19 cellular contexts compared by ENCODE assay signal in the genomic region with DNA sequence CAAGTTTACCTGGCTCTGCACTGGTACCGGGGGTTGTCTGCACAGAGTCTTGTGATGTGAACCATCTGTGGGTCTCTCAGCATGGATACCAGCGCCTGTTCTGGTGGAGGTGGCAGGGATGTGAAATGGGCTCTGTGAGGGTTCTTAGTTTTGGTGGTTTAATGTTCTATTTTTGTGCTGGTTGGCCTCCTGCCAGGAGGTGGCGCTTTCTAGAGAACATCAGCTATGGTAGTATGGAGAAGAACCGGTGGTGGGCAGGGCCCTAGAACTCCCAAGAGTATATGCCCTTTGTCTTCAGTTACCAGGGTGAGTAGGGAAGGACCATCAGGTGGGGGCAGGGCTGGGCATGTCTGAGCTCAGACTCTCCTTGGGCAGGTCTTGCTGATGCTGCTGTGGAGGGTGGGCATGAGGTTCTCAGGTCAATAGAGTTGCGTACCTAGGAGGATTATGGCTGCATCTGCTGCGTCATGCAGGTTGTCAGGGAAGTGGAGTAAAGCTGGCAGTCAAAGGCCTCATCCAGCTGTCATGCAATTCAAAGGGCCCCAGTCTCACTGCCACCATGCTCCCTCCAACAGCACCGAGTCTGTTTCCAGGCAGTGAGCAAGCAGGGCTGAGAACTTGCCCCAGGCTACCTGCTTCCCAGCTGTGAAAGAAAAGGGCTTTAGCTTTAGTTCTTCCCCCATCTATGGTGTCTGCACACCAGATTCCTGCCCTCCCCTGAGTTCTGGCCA.
DNase-seq lines count a peak whose midpoint lies in the region; ATAC-seq and TF ChIP-seq lines count a peak whose summit lies in the region.
"Had no signal": no experiment of that assay in that cellular context is flagged by ENCODE, and none has a peak within 500 bp of the region (broad histone marks: within the 10 kb centered on the region; RNA-seq: fewer than 3 reads in every experiment).

No MANE protein-coding gene starts in this region.

- H3K27me3 Mint-ChIP-seq in stimulated activated naive CD8-positive, alpha-beta T cell treated with anti-CD3 and anti-CD28 coated beads, Interleukin-15, amount 100 ng/mL, for 72 hours: peaks cover 60% of the 10 kb centered on the region

- no peak overlapping the region for H3K4me3 Mint-ChIP-seq in stimulated activated naive CD8-positive, alpha-beta T cell treated with anti-CD3 and anti-CD28 coated beads, Interleukin-15, amount 100 ng/mL, for 72 hours
- H3K4me3 Mint-ChIP-seq: activated T-cell treated with anti-CD3 and anti-CD28 coated beads, Interleukin-2, amount 50 U/mL, for 72 hours; natural killer cell treated with Interleukin-12 subunit alpha and Interleukin-12 subunit beta and Interleukin-15 and Interleukin-18, amount 100 ng/mL, for 72 hours; stimulated activated effector memory CD8-positive, alpha-beta T cell treated with anti-CD3 and anti-CD28 coated beads, Interleukin-12 subunit alpha, Interleukin-12 subunit beta, amount 100 ng/mL, for 72 hours had no signal

- ATAC-seq in stimulated activated naive CD8-positive, alpha-beta T cell treated with anti-CD3 and anti-CD28 coated beads, Interleukin-15, Interleukin-2, amounts not matched to agents 100 U/mL and 50 U/mL, for 24 hours: no peak
- no peak for ATAC-seq in stimulated activated naive CD8-positive, alpha-beta T cell treated with anti-CD3 and anti-CD28 coated beads, Interleukin-15, amount 100 ng/mL, for 72 hours
- ATAC-seq: activated T-cell treated with anti-CD3 and anti-CD28 coated beads, Interleukin-2, amount 50 U/mL, for 72 hours; heart left ventricle; natural killer cell treated with Interleukin-12 subunit alpha and Interleukin-12 subunit beta and Interleukin-15 and Interleukin-18, amount 100 ng/mL, for 72 hours; stimulated activated effector memory CD8-positive, alpha-beta T cell treated with anti-CD3 and anti-CD28 coated beads, Interleukin-12 subunit alpha, Interleukin-12 subunit beta, amount 100 ng/mL, for 72 hours had no signal

- no peak for TF ChIP-seq POLR2A in lower leg skin (IDR thresholded peaks at IDR 0.05)

- H3K9me3 Mint-ChIP-seq in stimulated activated naive CD8-positive, alpha-beta T cell treated with anti-CD3 and anti-CD28 coated beads, Interleukin-15, amount 100 ng/mL, for 72 hours: no peaks in the 10 kb centered on the region
- H3K9me3 Mint-ChIP-seq: activated T-cell treated with anti-CD3 and anti-CD28 coated beads, Interleukin-2, amount 50 U/mL, for 72 hours; natural killer cell treated with Interleukin-12 subunit alpha and Interleukin-12 subunit beta and Interleukin-15 and Interleukin-18, amount 100 ng/mL, for 72 hours; stimulated activated effector memory CD8-positive, alpha-beta T cell treated with anti-CD3 and anti-CD28 coated beads, Interleukin-12 subunit alpha, Interleukin-12 subunit beta, amount 100 ng/mL, for 72 hours had no signal

- intact Hi-C loops in lower leg skin (cut with DNase I; ENCODE audit: low total_unique reads): no loop called here

- H3K9ac ChIP-seq in Karpas-422 (ENCODE audit: low read length): no peak overlapping the region
- H3K9ac ChIP-seq in SU-DHL-6 (ENCODE audit: low read length): no peak overlapping the region

- no peaks in the 10 kb centered on the region for H3K4me1 ChIP-seq in Karpas-422 (ENCODE audit: low read length)
- H3K4me1 ChIP-seq: heart left ventricle, SJSA1, tibial artery had no signal

- H3F3A ChIP-seq in SU-DHL-6 (ENCODE audit: insufficient read depth): no peaks in the 10 kb centered on the region

- H3K27ac Mint-ChIP-seq in stimulated activated naive CD8-positive, alpha-beta T cell treated with anti-CD3 and anti-CD28 coated beads, Interleukin-15, amount 100 ng/mL, for 72 hours: no peak overlapping the region
- H3K27ac Mint-ChIP-seq: activated T-cell treated with anti-CD3 and anti-CD28 coated beads, Interleukin-2, amount 50 U/mL, for 72 hours; natural killer cell treated with Interleukin-12 subunit alpha and Interleukin-12 subunit beta and Interleukin-15 and Interleukin-18, amount 100 ng/mL, for 72 hours; stimulated activated effector memory CD8-positive, alpha-beta T cell treated with anti-CD3 and anti-CD28 coated beads, Interleukin-12 subunit alpha, Interleukin-12 subunit beta, amount 100 ng/mL, for 72 hours had no signal

- peak; percentile 7 for DNase-seq in stimulated activated naive CD8-positive, alpha-beta T cell treated with anti-CD3 and anti-CD28 coated beads, Interleukin-15, Interleukin-2, amounts not matched to agents 100 U/mL and 50 U/mL, for 24 hours
- DNase-seq in stimulated activated naive CD8-positive, alpha-beta T cell treated with anti-CD3 and anti-CD28 coated beads, Interleukin-15, amount 100 ng/mL, for 72 hours: no peak
- DNase-seq in Karpas-422: peak; percentile 68
- DNase-seq in mucosa of gallbladder (ENCODE audit: low spot score): no peak
- no peak for DNase-seq in NCI-H187 (lab: John Stamatoyannopoulos, UW)
- DNase-seq in lower leg skin (ENCODE audit: low spot score in 2 of 2): no peak
- DNase-seq in central memory CD4-positive, alpha-beta T cell: no peak
- DNase-seq: activated T-cell treated with anti-CD3 and anti-CD28 coated beads, Interleukin-2, amount 50 U/mL, for 72 hours; H7; heart left ventricle; mesenchymal stem cell; NCI-H1436; NCI-H446 treated with DMSO at 0.1 percent for 48 hours; tibial artery had no signal

- TF ChIP-seq CTCF in SU-DHL-6 (IDR thresholded peaks at IDR 0.05; ENCODE audit: insufficient read depth, low read length, poor library complexity, severe bottlenecking) (peak; percentile 15), lower leg skin (IDR thresholded peaks at IDR 0.05) (no peak)

- H4K20me1 ChIP-seq in Karpas-422 (ENCODE audit: insufficient read depth, low read depth, low read length): no peaks in the 10 kb centered on the region
- no peaks in the 10 kb centered on the region for H4K20me1 ChIP-seq in SU-DHL-6 (ENCODE audit: low read depth, low read length)

- H2AFZ ChIP-seq in Karpas-422 (ENCODE audit: low read length) (no peak overlapping the region), SU-DHL-6 (ENCODE audit: low read depth, low read length, severe bottlenecking) (no peak overlapping the region)

- no peaks in the 10 kb centered on the region for H3K36me3 ChIP-seq in Karpas-422 (ENCODE audit: insufficient read depth, low read length)
- H3K36me3 ChIP-seq in SU-DHL-6 (ENCODE audit: low read length): no peaks in the 10 kb centered on the region
- H3K36me3 ChIP-seq: heart left ventricle, SJSA1, tibial artery had no signal

- H3K4me2 ChIP-seq in Karpas-422 (ENCODE audit: low read depth, low read length, poor library complexity, severe bottlenecking) (no peak overlapping the region), SU-DHL-6 (ENCODE audit: low read depth, low read length, poor library complexity, severe bottlenecking) (no peak overlapping the region)
- H3K4me2 ChIP-seq: smooth muscle cell had no signal

- H3K4me3 ChIP-seq in Karpas-422 (ENCODE audit: low read length) (no peak overlapping the region), SU-DHL-6 (ENCODE audit: insufficient read depth, low read length, poor library complexity, severe bottlenecking) (no peak overlapping the region), lower leg skin (ENCODE audit: low read depth, poor library complexity, severe bottlenecking) (no peak overlapping the region)
- H3K4me3 ChIP-seq: heart left ventricle, SJSA1, smooth muscle cell, tibial artery had no signal

- H3K79me2 ChIP-seq in Karpas-422 (ENCODE audit: low read length) (no peaks in the 10 kb centered on the region), SU-DHL-6 (ENCODE audit: insufficient read depth, low read length) (no peaks in the 10 kb centered on the region)

- H3K27me3 ChIP-seq in Karpas-422 (ENCODE audit: low read length) (no peaks in the 10 kb centered on the region), SU-DHL-6 (ENCODE audit: low read length) (no peaks in the 10 kb centered on the region)
- H3K27me3 ChIP-seq: heart left ventricle, SJSA1, tibial artery had no signal

- no peaks in the 10 kb centered on the region for H3K4me1 Mint-ChIP-seq in stimulated activated naive CD8-positive, alpha-beta T cell treated with anti-CD3 and anti-CD28 coated beads, Interleukin-15, amount 100 ng/mL, for 72 hours
- H3K4me1 Mint-ChIP-seq: stimulated activated effector memory CD8-positive, alpha-beta T cell treated with anti-CD3 and anti-CD28 coated beads, Interleukin-12 subunit alpha, Interleukin-12 subunit beta, amount 100 ng/mL, for 72 hours had no signal

- H3K27ac ChIP-seq in Karpas-422 (ENCODE audit: low read length): no peak overlapping the region
- H3K27ac ChIP-seq in SU-DHL-6 (ENCODE audit: low read depth, low read length): no peak overlapping the region
- H3K27ac ChIP-seq: heart left ventricle, SJSA1, tibial artery had no signal

- no peaks in the 10 kb centered on the region for H3K9me2 ChIP-seq in Karpas-422 (replicated peaks; ENCODE audit: insufficient read depth, low read length)
- no peaks in the 10 kb centered on the region for H3K9me2 ChIP-seq in SU-DHL-6 (replicated peaks; ENCODE audit: insufficient read depth, low read length)

- 78 to 79% methylated on average over 7 of the region's 7 CpGs for WGBS in lower leg skin, 2 donors

- no peaks in the 10 kb centered on the region for H3K9me3 ChIP-seq in Karpas-422 (ENCODE audit: low read length)
- H3K9me3 ChIP-seq in SU-DHL-6 (ENCODE audit: insufficient read depth, low read length): no peaks in the 10 kb centered on the region
- H3K9me3 ChIP-seq: SJSA1, tibial artery had no signal

Comparison
In these comparisons a context has a peak if more than half of its experiments do, and no peak if none do; other contexts are left out.
1. DNase-seq: peak in stimulated activated naive CD8-positive, alpha-beta T cell treated with anti-CD3 and anti-CD28 coated beads, Interleukin-15, Interleukin-2, amounts not matched to agents 100 U/mL and 50 U/mL, for 24 hours (single experiment) and Karpas-422 (single experiment); none in stimulated activated naive CD8-positive, alpha-beta T cell treated with anti-CD3 and anti-CD28 coated beads, Interleukin-15, amount 100 ng/mL, for 72 hours (0 of 2), mucosa of gallbladder (single experiment), NCI-H187 (0 of 2), lower leg skin (0 of 2) and central memory CD4-positive, alpha-beta T cell (single experiment).